Comparison of ENCODE assay signal across 7 cellular contexts in the genomic region with DNA sequence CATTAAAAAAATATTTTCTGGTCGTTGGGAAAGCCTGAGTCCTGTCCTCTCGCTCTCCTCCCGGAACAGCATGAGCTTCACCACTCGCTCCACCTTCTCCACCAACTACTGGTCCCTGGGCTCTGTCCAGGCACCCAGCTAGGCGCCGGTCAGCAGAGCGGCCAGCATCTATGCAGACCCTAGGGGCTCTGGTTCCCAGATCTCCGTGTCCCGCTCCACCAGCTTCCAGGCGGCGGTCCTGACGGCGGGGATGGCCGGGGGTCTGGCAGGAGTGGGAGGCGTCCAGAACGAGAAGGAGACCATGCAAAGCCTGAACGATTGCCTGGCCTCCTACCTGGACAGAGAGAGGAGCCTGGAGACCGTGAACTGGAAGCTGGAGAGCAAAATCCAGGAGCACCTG.
"Had no signal": no experiment of that assay in that cellular context is flagged by ENCODE, and none has a peak within 500 bp of the region (broad histone marks: within the 10 kb centered on the region; RNA-seq: fewer than 3 reads in every experiment).

No MANE protein-coding gene starts in this region.

- H3K4me3 ChIP-seq: GM12878 had no signal

- FAIRE-seq: GM12878, GM12891, GM12892, GM18507, GM19239 had no signal

- DNase-seq: GDM1, GF-D8 had no signal
